8 cellular contexts compared by ENCODE assay signal in the genomic region with DNA sequence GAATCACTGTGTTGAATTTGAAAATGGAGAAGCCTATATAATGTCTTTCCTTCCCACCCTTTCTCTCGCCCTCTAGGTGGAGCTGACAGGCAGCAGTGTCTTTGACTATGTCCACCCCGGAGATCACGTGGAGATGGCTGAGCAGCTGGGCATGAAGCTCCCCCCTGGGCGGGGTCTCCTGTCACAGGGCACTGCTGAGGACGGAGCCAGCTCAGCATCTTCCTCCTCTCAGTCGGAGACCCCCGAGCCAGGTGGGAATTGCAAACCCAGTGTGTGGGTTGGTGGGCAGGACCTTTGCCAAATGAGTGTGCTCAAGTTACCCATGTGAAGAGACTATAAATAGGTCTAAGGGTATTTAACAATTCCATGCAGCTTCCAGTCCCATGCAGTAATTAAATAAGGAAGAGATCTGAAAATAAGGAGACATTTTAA.
DNase-seq lines count a peak whose midpoint lies in the region; ATAC-seq and TF ChIP-seq lines count a peak whose summit lies in the region.

No MANE protein-coding gene starts in this region.

- H4K20me1 ChIP-seq in DND-41 (ENCODE audit: insufficient read depth, low read length), result no peaks in the 10 kb centered on the region

- no peak overlapping the region for H3K4me3 ChIP-seq in DND-41 (ENCODE audit: low read depth in 1 of 2, low read length in 2 of 2)

- DNase-seq in DND-41, result peak; percentile 4
- DNase-seq in HS-5 (ENCODE audit: low read depth), result peak; percentile 45
- peak; percentile 52 for DNase-seq in RWPE1 (ENCODE audit: low spot score)
- peak; percentile 51 for DNase-seq in fibroblast of the conjunctiva (ENCODE audit: low read depth)
- peak; percentile 56 for DNase-seq in putamen (ENCODE audit: low spot score)
- no peak for DNase-seq in GM10266 (ENCODE audit: extremely low spot score)
- DNase-seq in DMS79 (lab: John Stamatoyannopoulos, UW), result no peak

- ATAC-seq in DND-41 (ENCODE audit: insufficient read depth, low read depth) (0 out of 3 replicates have a peak, but pooled peaks have one; percentile 39), GM19351 (IDR thresholded peaks at IDR 0.05; ENCODE audit: unreplicated experiment) (no peak)

- H3K4me2 ChIP-seq in DND-41 (ENCODE audit: insufficient read depth, low read length), result no peak overlapping the region

- H3K27me3 ChIP-seq in DND-41 (ENCODE audit: insufficient read depth, low read length, poor library complexity), result peaks cover 11% of the 10 kb centered on the region

- no peaks in the 10 kb centered on the region for H3K36me3 ChIP-seq in DND-41 (ENCODE audit: insufficient read depth, low read length)

- H2AFZ ChIP-seq in DND-41 (ENCODE audit: low read depth, low read length), result no peak overlapping the region

- no peaks in the 10 kb centered on the region for H3K9me3 ChIP-seq in DND-41 (ENCODE audit: insufficient read depth, low read length, severe bottlenecking)

- H3K79me2 ChIP-seq in DND-41 (ENCODE audit: insufficient read depth, low read length), result no peaks in the 10 kb centered on the region

- no peaks in the 10 kb centered on the region for H3K4me1 ChIP-seq in DND-41 (ENCODE audit: insufficient read depth, low read length)

- no peak overlapping the region for H3K27ac ChIP-seq in DND-41 (ENCODE audit: low read length)
- H3K27ac ChIP-seq in RWPE1, result no peak overlapping the region

- H3K9ac ChIP-seq in DND-41 (ENCODE audit: low read depth, low read length), result no peak overlapping the region

- TF ChIP-seq CTCF in DND-41 (IDR thresholded peaks at IDR 0.05; ENCODE audit: borderline replicate concordance, extremely low read depth, low read length, poor library complexity, severe bottlenecking) (peak; percentile 31), RWPE1 (conservative IDR thresholded peaks at IDR 0.05; ENCODE audit: low read depth) (no peak), GM10266 (IDR thresholded peaks at IDR 0.05; ENCODE audit: control insufficient read depth, insufficient read depth, low read depth, missing control alignments) (no peak)

- CTCF ChIA-PET in RWPE1 (lab: Yijun Ruan, JAX), result interaction anchor here (0.6 to 1.3 kb wide), 8 partner anchors 15 to 447 kb away, joined by 3 to 6 read pairs (median 3); no protein-coding TSS in a partner anchor

- POLR2A ChIA-PET in RWPE1 (lab: Yijun Ruan, JAX; ENCODE audit: low non-redundant PET), result no interaction called here

Comparison
In these comparisons a context has a peak if more than half of its experiments do, and no peak if none do; other contexts are left out.
1. DNase-seq: peak in DND-41 (single experiment), HS-5 (single experiment), RWPE1 (single experiment), fibroblast of the conjunctiva (single experiment) and putamen (single experiment); none in GM10266 (single experiment) and DMS79 (single experiment).